In genomic region chr13:21826214-21827015, GRCh38 we compare ENCODE assay signal across 1 cellular context.
TF ChIP-seq lines count a peak whose summit lies in the region.

No MANE protein-coding gene starts in this region.

TF ChIP-seq in HEK293, 187 proteins besides CTCF, POLR2A, EP300 and RAD21 (continued from another document):
- TF ChIP-seq ZNF362 (tag by site-specific recombination; IDR thresholded peaks at IDR 0.05) (0 out of 2 replicates have a peak, but pooled peaks have one; percentile 18), ZNF561 (tag by site-specific recombination; IDR thresholded peaks at IDR 0.05; ENCODE audit: borderline replicate concordance) (0 out of 2 replicates have a peak, but pooled peaks have one; percentile 25), ZBTB44 (tag by site-specific recombination; IDR thresholded peaks at IDR 0.05) (no peak), ZNF639 (tag by site-specific recombination; IDR thresholded peaks at IDR 0.05) (peak; percentile 35; the same call in 1 of the 2 replicates), BCL11A (tag by site-specific recombination; IDR thresholded peaks at IDR 0.05; ENCODE audit: low read depth) (0 out of 2 replicates have a peak, but pooled peaks have one; percentile 13), ZNF24 (tag by site-specific recombination; IDR thresholded peaks at IDR 0.05) (0 out of 2 replicates have a peak, but pooled peaks have one; percentile 32), ZNF600 (tag by site-specific recombination; IDR thresholded peaks at IDR 0.05) (no peak), ZNF416 (tag by site-specific recombination; IDR thresholded peaks at IDR 0.05) (no peak), ZNF610 (tag by site-specific recombination; IDR thresholded peaks at IDR 0.05; ENCODE audit: borderline replicate concordance) (no peak), ZNF629 (tag by site-specific recombination; IDR thresholded peaks at IDR 0.05) (peak; percentile 90), BCL6B (tag by site-specific recombination; IDR thresholded peaks at IDR 0.05) (0 out of 2 replicates have a peak, but pooled peaks have one; percentile 13), AEBP2 (tag by site-specific recombination; IDR thresholded peaks at IDR 0.05; ENCODE audit: borderline replicate concordance) (no peak), GLI4 (tag by site-specific recombination; IDR thresholded peaks at IDR 0.05) (no peak), ZNF223 (tag by site-specific recombination; IDR thresholded peaks at IDR 0.05) (no peak), ZIC2 (tag by site-specific recombination; IDR thresholded peaks at IDR 0.05) (peak; percentile 59; the same call in 1 of the 2 replicates), ZNF677 (tag by site-specific recombination; IDR thresholded peaks at IDR 0.05) (no peak), ZNF302 (tag by site-specific recombination; IDR thresholded peaks at IDR 0.05; ENCODE audit: low read depth) (no peak), ZBTB21 (tag by site-specific recombination; IDR thresholded peaks at IDR 0.05) (peak; percentile 75), ZBTB20 (tag by site-specific recombination; IDR thresholded peaks at IDR 0.05) (no peak), ZNF549 (tag by site-specific recombination; IDR thresholded peaks at IDR 0.05) (no peak), ZNF623 (tag by site-specific recombination; IDR thresholded peaks at IDR 0.05) (no peak), ZNF350 (tag by site-specific recombination; IDR thresholded peaks at IDR 0.05) (no peak), SALL2 (tag by site-specific recombination; IDR thresholded peaks at IDR 0.05; ENCODE audit: borderline replicate concordance) (no peak), PRDM4 (tag by site-specific recombination; IDR thresholded peaks at IDR 0.05) (no peak), ZNF335 (tag by site-specific recombination; conservative IDR thresholded peaks at IDR 0.05) (peak; percentile 50), ZSCAN30 (tag by site-specific recombination; IDR thresholded peaks at IDR 0.05) (no peak), WT1 (tag by site-specific recombination; IDR thresholded peaks at IDR 0.05) (0 out of 2 replicates have a peak, but pooled peaks have one; percentile 32), ZBTB48 (tag by site-specific recombination; IDR thresholded peaks at IDR 0.05) (no peak), ZNF10 (tag by site-specific recombination; IDR thresholded peaks at IDR 0.05) (peak; percentile 61), ZNF2 (tag by site-specific recombination; IDR thresholded peaks at IDR 0.05) (no peak), ZNF292 (tag by site-specific recombination; IDR thresholded peaks at IDR 0.05; ENCODE audit: borderline replicate concordance, low read depth) (no peak), ZNF792 (tag by site-specific recombination; IDR thresholded peaks at IDR 0.05) (peak; percentile 83), IKZF3 (tag by site-specific recombination; IDR thresholded peaks at IDR 0.05) (0 out of 2 replicates have a peak, but pooled peaks have one; percentile 3), ZNF366 (tag by site-specific recombination; conservative IDR thresholded peaks at IDR 0.05) (peak; percentile 30; the same call in 1 of the 2 replicates), ZNF830 (tag by site-specific recombination; IDR thresholded peaks at IDR 0.05; ENCODE audit: low read depth) (no peak), ZNF114 (tag by site-specific recombination; IDR thresholded peaks at IDR 0.05) (no peak), HOXD13 (CRISPR knock-in tag; IDR thresholded peaks at IDR 0.05; ENCODE audit: borderline replicate concordance) (no peak), GLIS1 (tag by site-specific recombination; IDR thresholded peaks at IDR 0.05) (peak; percentile 88), ZNF148 (tag by site-specific recombination; IDR thresholded peaks at IDR 0.05; ENCODE audit: borderline replicate concordance) (no peak)
TF ChIP-seq in HEK293: peak in this region for 20.
